In genomic region chr20:40251284-40251932, GRCh38 we compare ENCODE assay signal across 9 cellular contexts.
DNase-seq lines count a peak whose midpoint lies in the region; ATAC-seq and TF ChIP-seq lines count a peak whose summit lies in the region.
"Had no signal": no experiment of that assay in that cellular context is flagged by ENCODE, and none has a peak within 500 bp of the region (broad histone marks: within the 10 kb centered on the region; RNA-seq: fewer than 3 reads in every experiment).

No MANE protein-coding gene starts in this region.

- no peaks in the 10 kb centered on the region for H3K27me3 ChIP-seq in GM06990 (replicated peaks; ENCODE audit: control insufficient read depth, insufficient read depth, low read length)
- no peaks in the 10 kb centered on the region for H3K27me3 ChIP-seq in Loucy (ENCODE audit: insufficient read depth, low read length, poor library complexity, severe bottlenecking)

- intact Hi-C loops in mucosa of descending colon (cut with DNase I, micrococcal nuclease): no loop called here

- no peaks in the 10 kb centered on the region for H3F3A ChIP-seq in Loucy (ENCODE audit: low read depth)

- no peak overlapping the region for H2AFZ ChIP-seq in Loucy (ENCODE audit: low read length)

- no peak overlapping the region for H3K4me3 Mint-ChIP-seq in activated CD8-positive, alpha-beta memory T cell treated with anti-CD3 and anti-CD28 coated beads, Interleukin-2, amount 10 ng/mL, durations not matched to agents 7 days and 5 days
- H3K4me3 Mint-ChIP-seq: brain had no signal

- CTCF ChIA-PET in activated CD8-positive, alpha-beta memory T cell treated with anti-CD3 and anti-CD28 coated beads, Interleukin-2, amount 10 ng/mL, durations not matched to agents 7 days and 5 days (lab: Charles Lee): no interaction called here

- H3K4me1 Mint-ChIP-seq in activated CD8-positive, alpha-beta memory T cell treated with anti-CD3 and anti-CD28 coated beads, Interleukin-2, amount 10 ng/mL, durations not matched to agents 7 days and 5 days: no peaks in the 10 kb centered on the region
- H3K4me1 Mint-ChIP-seq: brain had no signal

- H3K27me3 Mint-ChIP-seq in activated CD8-positive, alpha-beta memory T cell treated with anti-CD3 and anti-CD28 coated beads, Interleukin-2, amount 10 ng/mL, durations not matched to agents 7 days and 5 days: no peaks in the 10 kb centered on the region

- H3K4me1 ChIP-seq in Loucy (ENCODE audit: insufficient read depth, low read length, poor library complexity, severe bottlenecking) (no peaks in the 10 kb centered on the region), mucosa of descending colon (ENCODE audit: low read depth) (no peaks in the 10 kb centered on the region)

- H3K9me3 ChIP-seq in Loucy (ENCODE audit: insufficient read depth, low read depth, low read length) (no peaks in the 10 kb centered on the region), mucosa of descending colon (no peaks in the 10 kb centered on the region)

- ATAC-seq in mucosa of descending colon (peak; percentile 52), esophagus mucosa (no peak)
- ATAC-seq in activated CD8-positive, alpha-beta memory T cell treated with anti-CD3 and anti-CD28 coated beads, Interleukin-2, amount 10 ng/mL, durations not matched to agents 7 days and 5 days: no peak

- no peaks in the 10 kb centered on the region for H3K79me2 ChIP-seq in Loucy (ENCODE audit: insufficient read depth, low read length)

- H3K4me3 ChIP-seq in GM06990 (replicated peaks; ENCODE audit: low read depth, low read length): no peak overlapping the region
- H3K4me3 ChIP-seq in Loucy (ENCODE audit: low read length, poor library complexity, severe bottlenecking): no peak overlapping the region
- H3K4me3 ChIP-seq in mucosa of descending colon: no peak overlapping the region

- H3K36me3 ChIP-seq in GM06990 (ENCODE audit: control insufficient read depth, insufficient read depth, low read length) (no peaks in the 10 kb centered on the region), Loucy (ENCODE audit: insufficient read depth, low read length) (no peaks in the 10 kb centered on the region), mucosa of descending colon (ENCODE audit: low read depth) (no peaks in the 10 kb centered on the region)

- TF ChIP-seq CTCF in GM06990 (IDR thresholded peaks at IDR 0.05; ENCODE audit: insufficient read depth, low read length, poor library complexity, severe bottlenecking) (peak; percentile 78), Loucy (conservative IDR thresholded peaks at IDR 0.05; ENCODE audit: low read length) (peak; percentile 64), mucosa of descending colon (IDR thresholded peaks at IDR 0.05) (peak; percentile 10)

- no peak for DNase-seq in GM06990 (ENCODE audit: extremely low read depth, insufficient read length)
- DNase-seq in T47D (ENCODE audit: low read depth in 1 of 2, low spot score in 1 of 2): peak; percentile 76 to 92
- DNase-seq in mucosa of descending colon: peak in 1 of 3 donors; percentile 61
- no peak for DNase-seq in activated CD8-positive, alpha-beta memory T cell treated with anti-CD3 and anti-CD28 coated beads, Interleukin-2, amount 10 ng/mL, durations not matched to agents 7 days and 5 days
- DNase-seq in activated CD8-positive, alpha-beta memory T cell treated with anti-CD3 and anti-CD28 coated beads, Interleukin-2, amount 50 U/mL, for 48 hours: no peak
- DNase-seq in pons (ENCODE audit: low spot score): no peak

- in situ Hi-C loops in T47D (cut with HindIII; ENCODE audit: low pct_unique_long_range_greater_than_20kb, low sequenced_read_pairs): no loop called here

- H4K20me1 ChIP-seq in Loucy (ENCODE audit: insufficient read depth, low read length, poor library complexity, severe bottlenecking): no peaks in the 10 kb centered on the region

- no peak overlapping the region for H3K4me2 ChIP-seq in Loucy (ENCODE audit: low read depth, low read length, poor library complexity, severe bottlenecking)

- peaks cover 2% of the 10 kb centered on the region for H3K9me3 Mint-ChIP-seq in activated CD8-positive, alpha-beta memory T cell treated with anti-CD3 and anti-CD28 coated beads, Interleukin-2, amount 10 ng/mL, durations not matched to agents 7 days and 5 days (ENCODE audit: low read depth)

- no peaks in the 10 kb centered on the region for H3K9me2 ChIP-seq in Loucy (replicated peaks; ENCODE audit: low read depth, low read length)

- no peaks in the 10 kb centered on the region for H3K36me3 Mint-ChIP-seq in activated CD8-positive, alpha-beta memory T cell treated with anti-CD3 and anti-CD28 coated beads, Interleukin-2, amount 10 ng/mL, durations not matched to agents 7 days and 5 days
- H3K36me3 Mint-ChIP-seq: brain had no signal

- no peak overlapping the region for H3K27ac Mint-ChIP-seq in activated CD8-positive, alpha-beta memory T cell treated with anti-CD3 and anti-CD28 coated beads, Interleukin-2, amount 10 ng/mL, durations not matched to agents 7 days and 5 days
- H3K27ac Mint-ChIP-seq: brain had no signal

- H3K9ac ChIP-seq in Loucy (ENCODE audit: low read depth, low read length, poor library complexity, severe bottlenecking): no peak overlapping the region

Comparison
In these comparisons a context has a peak if more than half of its experiments do, and no peak if none do; other contexts are left out.
1. DNase-seq: peak in T47D (2 of 2); none in GM06990 (single experiment), activated CD8-positive, alpha-beta memory T cell treated with anti-CD3 and anti-CD28 coated beads, Interleukin-2, amount 10 ng/mL, durations not matched to agents 7 days and 5 days (single experiment), activated CD8-positive, alpha-beta memory T cell treated with anti-CD3 and anti-CD28 coated beads, Interleukin-2, amount 50 U/mL, for 48 hours (single experiment) and pons (single experiment).
2. CTCF ChIP-seq: peak in every context shown above with its lines; median percentile 78 in GM06990; 64 in Loucy; 10 in mucosa of descending colon.